28 cellular contexts compared by ENCODE assay signal in genomic region chr6:100349366-100349765, GRCh38.
"Had no signal": no experiment of that assay in that cellular context is flagged by ENCODE, and none has a peak within 500 bp of the region (broad histone marks: within the 10 kb centered on the region; RNA-seq: fewer than 3 reads in every experiment).

No MANE protein-coding gene starts in this region.

- H3K9me3 Mint-ChIP-seq: activated CD4-positive, alpha-beta memory T cell treated with anti-CD3 and anti-CD28 coated beads for 36 hours; activated CD4-positive, alpha-beta T cell treated with anti-CD3 and anti-CD28 coated beads, Interleukin-2, amount 10 ng/mL, durations not matched to agents 24 days and 14 days; activated naive CD4-positive, alpha-beta T cell treated with anti-CD3 and anti-CD28 coated beads for 36 hours; activated naive CD4-positive, alpha-beta T cell treated with anti-CD3 and anti-CD28 coated beads, Interleukin-2, amount 50 U/mL, for 24 hours; activated naive CD8-positive, alpha-beta T cell treated with anti-CD3 and anti-CD28 coated beads for 36 hours; activated T-helper 2 cell treated with anti-CD3 and anti-CD28 coated beads, Interferon-gamma antibody, Interleukin-2, Interleukin-4, amounts not matched to agents 10 μg/mL and 5 μg/mL and 100 μg/mL, durations not matched to agents 14 hours and 24 hours and 36 hours had no signal

- H3K36me3 Mint-ChIP-seq: activated CD4-positive, alpha-beta memory T cell treated with anti-CD3 and anti-CD28 coated beads for 36 hours; activated naive CD4-positive, alpha-beta T cell treated with anti-CD3 and anti-CD28 coated beads, Interleukin-2, amount 50 U/mL, for 24 hours; activated naive CD8-positive, alpha-beta T cell treated with anti-CD3 and anti-CD28 coated beads for 36 hours; brain had no signal

- ATAC-seq: activated CD4-positive, alpha-beta T cell treated with anti-CD3 and anti-CD28 coated beads for 36 hours; activated CD8-positive, alpha-beta memory T cell treated with anti-CD3 and anti-CD28 coated beads, Interleukin-2, amount 10 ng/mL, durations not matched to agents 7 days and 5 days; activated CD8-positive, alpha-beta T cell treated with anti-CD3 and anti-CD28 coated beads, Interleukin-2, amount 10 ng/mL, durations not matched to agents 7 days and 5 days; heart left ventricle had no signal

- DNase-seq: activated CD4-positive, alpha-beta memory T cell treated with anti-CD3 and anti-CD28 coated beads for 36 hours; activated CD4-positive, alpha-beta T cell treated with anti-CD3 and anti-CD28 coated beads for 36 hours; activated CD4-positive, alpha-beta T cell treated with anti-CD3 and anti-CD28 coated beads, Interleukin-2, amount 10 ng/mL, durations not matched to agents 24 days and 14 days; activated CD4-positive, CD25-positive, alpha-beta regulatory T cell; activated CD4-positive, CD25-positive, alpha-beta regulatory T cell treated with anti-CD3 and anti-CD28 coated beads, Interleukin-2, amount 50 U/mL, for 72 hours; activated CD8-positive, alpha-beta memory T cell treated with anti-CD3 and anti-CD28 coated beads, Interleukin-2, amount 10 ng/mL, durations not matched to agents 7 days and 5 days; activated CD8-positive, alpha-beta memory T cell treated with anti-CD3 and anti-CD28 coated beads, Interleukin-2, amount 50 U/mL, for 4 hours; activated CD8-positive, alpha-beta T cell treated with anti-CD3 and anti-CD28 coated beads, Interleukin-2, amount 10 ng/mL, durations not matched to agents 7 days and 5 days; activated effector memory CD4-positive, alpha-beta T cell treated with anti-CD3 and anti-CD28 coated beads, Interleukin-2, amount 50 U/mL, for 16 hours; activated naive CD4-positive, alpha-beta T cell treated with anti-CD3 and anti-CD28 coated beads for 36 hours; activated naive CD8-positive, alpha-beta T cell treated with anti-CD3 and anti-CD28 coated beads for 36 hours; activated T-cell treated with anti-CD3 and anti-CD28 coated beads, Interleukin-2, amount 50 U/mL, for 1 hour; activated T-cell treated with anti-CD3 and anti-CD28 coated beads, Interleukin-2, amount 50 U/mL, for 48 hours; central memory CD4-positive, alpha-beta T cell; cerebellar nuclear complex; colonic mucosa; effector CD8-positive, alpha-beta T cell; esophagus squamous epithelium; foreskin fibroblast; heart left ventricle; T-helper 2 cell had no signal

- H3K4me1 ChIP-seq: breast epithelium, colonic mucosa, esophagus squamous epithelium had no signal

- H3K27ac Mint-ChIP-seq: activated CD4-positive, alpha-beta memory T cell treated with anti-CD3 and anti-CD28 coated beads for 36 hours; activated CD4-positive, alpha-beta T cell treated with anti-CD3 and anti-CD28 coated beads for 36 hours; activated CD4-positive, alpha-beta T cell treated with anti-CD3 and anti-CD28 coated beads, Interleukin-2, amount 10 ng/mL, durations not matched to agents 24 days and 14 days; activated CD8-positive, alpha-beta memory T cell treated with anti-CD3 and anti-CD28 coated beads, Interleukin-2, amount 10 ng/mL, durations not matched to agents 7 days and 5 days; activated CD8-positive, alpha-beta T cell treated with anti-CD3 and anti-CD28 coated beads, Interleukin-2, amount 10 ng/mL, durations not matched to agents 7 days and 5 days; activated naive CD4-positive, alpha-beta T cell treated with anti-CD3 and anti-CD28 coated beads for 36 hours; activated naive CD4-positive, alpha-beta T cell treated with anti-CD3 and anti-CD28 coated beads, Interleukin-2, amount 50 U/mL, for 24 hours; activated naive CD8-positive, alpha-beta T cell treated with anti-CD3 and anti-CD28 coated beads for 36 hours; activated T-helper 1 cell treated with anti-CD3 and anti-CD28 coated beads, Interleukin-12 subunit alpha, Interleukin-12 subunit beta, Interleukin-2, Interleukin-4 antibody, amounts not matched to agents 30 ng/mL and 10 ng/mL and 1 ng/mL, durations not matched to agents 14 hours and 24 hours and 36 hours; activated T-helper 2 cell treated with anti-CD3 and anti-CD28 coated beads, Interferon-gamma antibody, Interleukin-2, Interleukin-4, amounts not matched to agents 10 μg/mL and 5 μg/mL and 100 μg/mL, durations not matched to agents 14 hours and 24 hours and 36 hours had no signal

- H3K4me1 Mint-ChIP-seq: activated CD4-positive, alpha-beta T cell treated with anti-CD3 and anti-CD28 coated beads for 36 hours; activated CD4-positive, alpha-beta T cell treated with anti-CD3 and anti-CD28 coated beads, Interleukin-2, amount 10 ng/mL, durations not matched to agents 24 days and 14 days; activated naive CD4-positive, alpha-beta T cell treated with anti-CD3 and anti-CD28 coated beads, Interleukin-2, amount 50 U/mL, for 24 hours; activated naive CD8-positive, alpha-beta T cell treated with anti-CD3 and anti-CD28 coated beads for 36 hours had no signal

- H3K9me3 ChIP-seq: ascending aorta, breast epithelium, colonic mucosa, esophagus squamous epithelium, heart left ventricle had no signal

- H3K27me3 ChIP-seq: ascending aorta, breast epithelium, cardiac muscle cell, colonic mucosa, esophagus squamous epithelium, heart left ventricle had no signal

- H3K36me3 ChIP-seq: ascending aorta, breast epithelium, cardiac muscle cell, colonic mucosa, esophagus squamous epithelium, heart left ventricle had no signal

- H3K4me3 ChIP-seq: ascending aorta, breast epithelium, cardiac muscle cell, colonic mucosa, esophagus squamous epithelium, heart left ventricle had no signal

- H3K27me3 Mint-ChIP-seq: activated CD4-positive, alpha-beta memory T cell treated with anti-CD3 and anti-CD28 coated beads for 36 hours; activated CD4-positive, alpha-beta T cell treated with anti-CD3 and anti-CD28 coated beads for 36 hours; activated CD4-positive, alpha-beta T cell treated with anti-CD3 and anti-CD28 coated beads, Interleukin-2, amount 10 ng/mL, durations not matched to agents 24 days and 14 days; activated naive CD4-positive, alpha-beta T cell treated with anti-CD3 and anti-CD28 coated beads, Interleukin-2, amount 50 U/mL, for 24 hours; activated naive CD8-positive, alpha-beta T cell treated with anti-CD3 and anti-CD28 coated beads for 36 hours; brain had no signal

- H3K4me3 Mint-ChIP-seq: activated CD4-positive, alpha-beta memory T cell treated with anti-CD3 and anti-CD28 coated beads for 36 hours; activated CD4-positive, alpha-beta T cell treated with anti-CD3 and anti-CD28 coated beads for 36 hours; activated CD4-positive, alpha-beta T cell treated with anti-CD3 and anti-CD28 coated beads, Interleukin-2, amount 10 ng/mL, durations not matched to agents 24 days and 14 days; activated CD8-positive, alpha-beta memory T cell treated with anti-CD3 and anti-CD28 coated beads, Interleukin-2, amount 10 ng/mL, durations not matched to agents 7 days and 5 days; activated CD8-positive, alpha-beta T cell treated with anti-CD3 and anti-CD28 coated beads, Interleukin-2, amount 10 ng/mL, durations not matched to agents 7 days and 5 days; activated naive CD4-positive, alpha-beta T cell treated with anti-CD3 and anti-CD28 coated beads for 36 hours; activated naive CD4-positive, alpha-beta T cell treated with anti-CD3 and anti-CD28 coated beads, Interleukin-2, amount 50 U/mL, for 24 hours; activated naive CD8-positive, alpha-beta T cell treated with anti-CD3 and anti-CD28 coated beads for 36 hours; activated T-helper 1 cell treated with anti-CD3 and anti-CD28 coated beads, Interleukin-12 subunit alpha, Interleukin-12 subunit beta, Interleukin-2, Interleukin-4 antibody, amounts not matched to agents 30 ng/mL and 10 ng/mL and 1 ng/mL, durations not matched to agents 14 hours and 24 hours and 36 hours; brain had no signal
